Comparison of ENCODE assay signal across 9 cellular contexts in the genomic region with DNA sequence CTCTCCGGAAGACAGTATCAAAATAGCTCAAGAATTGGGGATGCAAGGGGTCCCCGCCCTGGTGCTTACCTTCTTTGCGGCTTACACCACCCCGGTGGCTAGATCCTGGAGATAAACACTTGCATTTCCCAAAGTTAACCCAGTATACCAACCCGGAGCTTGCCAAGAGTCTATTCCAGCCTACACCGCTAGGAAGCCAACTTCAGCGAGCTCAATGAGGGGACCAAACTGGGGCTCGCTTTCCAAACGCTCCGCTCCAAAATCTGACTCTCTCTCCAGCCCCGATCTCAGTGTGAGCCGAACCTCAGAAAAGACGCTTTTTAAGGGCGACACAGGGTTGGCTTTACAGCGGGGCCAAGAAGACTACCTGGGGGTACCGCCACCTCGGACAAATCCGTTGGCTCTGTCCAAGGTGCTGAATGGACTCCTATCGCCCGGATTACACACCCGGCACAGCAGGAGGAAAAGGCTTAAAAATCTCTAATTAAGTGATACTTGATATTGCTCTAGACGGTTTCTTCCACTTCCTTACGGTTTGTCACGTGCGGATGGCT. TPM values are rescaled to one million over a fixed set of nuclear protein-coding genes. Genes with fewer than 3 reads are reported as not detected.
A peak's percentile ranks its signal among the peaks of the same experiment; 100 is the strongest.
DNase-seq lines count a peak whose midpoint lies in the region; ATAC-seq and TF ChIP-seq lines count a peak whose summit lies in the region.
"Had no signal": no experiment of that assay in that cellular context is flagged by ENCODE, and none has a peak within 500 bp of the region (broad histone marks: within the 10 kb centered on the region; RNA-seq: fewer than 3 reads in every experiment).

No MANE protein-coding gene starts in this region.

- ATAC-seq in GM21447 (IDR thresholded peaks at IDR 0.05; ENCODE audit: unreplicated experiment), result no peak

- peaks cover 5% of the 10 kb centered on the region; the same call in 1 of the 2 replicates for H3K4me1 ChIP-seq in HEK293 (ENCODE audit: control insufficient read depth, insufficient read depth, low read length)
- peaks cover 25% of the 10 kb centered on the region for H3K4me1 ChIP-seq in adipocyte (ENCODE audit: control insufficient read depth, insufficient read depth, low read length)

- peaks cover 40% of the 10 kb centered on the region for H3K27me3 ChIP-seq in adipocyte (replicated peaks; ENCODE audit: control insufficient read depth, insufficient read depth, low read length)

- CTCF ChIA-PET in HEK293 (lab: Yijun Ruan, JAX), result interaction anchor here (0.6 to 2.8 kb wide), 5 partner anchors 15 to 209 kb away, joined by 3 to 12 read pairs (median 6); a partner anchor contains a TSS

- H3K4me3 ChIP-seq in AG10803 (ENCODE audit: low read length) (peak overlapping the region; percentile 85), HEK293 (ENCODE audit: low read depth, low read length) (no peak overlapping the region), adipocyte (ENCODE audit: low read length) (no peak overlapping the region)

- POLR2A ChIA-PET in HEK293 (lab: Yijun Ruan, JAX), result interaction anchor here (2.2 kb wide), 1 partner anchor 21 kb away, joined by 9 read pairs; a partner anchor contains a TSS

- no peak overlapping the region for H3K9ac ChIP-seq in adipocyte (ENCODE audit: low read length)

- TF ChIP-seq CTCF in AG10803 (conservative IDR thresholded peaks at IDR 0.05; ENCODE audit: low read length), result peak; percentile 46
- no peak for TF ChIP-seq CTCF in HEK293 (tag by site-specific recombination; IDR thresholded peaks at IDR 0.05)

- intact Hi-C loops in posterior vena cava (cut with DNase I), result loop anchor here in 1 of 2 donors (10.0 kb wide), 1 partner anchor 134 kb away; no protein-coding TSS in a partner anchor

- no peak for DNase-seq in AG10803 (ENCODE audit: low read depth)
- peak; percentile 81 for DNase-seq in adipocyte (ENCODE audit: low read depth)
- peak; percentile 81 for DNase-seq in islet precursor cell
- no peak for DNase-seq in Kasumi-1 (lab: John Stamatoyannopoulos, UW)
- DNase-seq in posterior vena cava (ENCODE audit: low spot score), result no peak
- DNase-seq in cortex of kidney (lab: John Stamatoyannopoulos, UW), result no peak

- H3K36me3 ChIP-seq in HEK293 (ENCODE audit: control insufficient read depth in 2 of 2, insufficient read depth in 1 of 2, low read length in 2 of 2), result no peaks in the 10 kb centered on the region
- H3K36me3 ChIP-seq in adipocyte (ENCODE audit: control insufficient read depth, insufficient read depth, low read length, severe bottlenecking), result no peaks in the 10 kb centered on the region

- H3K9me3 ChIP-seq in HEK293 (ENCODE audit: control insufficient read depth, insufficient read depth, low read depth, low read length) (no peaks in the 10 kb centered on the region), adipocyte (ENCODE audit: control insufficient read depth, low read length) (no peaks in the 10 kb centered on the region)

- no peak overlapping the region for H3K27ac ChIP-seq in HEK293 (ENCODE audit: extremely low read depth, low read depth, low read length)

TF ChIP-seq in HEK293, 187 proteins besides CTCF, POLR2A, EP300 and RAD21:
- TF ChIP-seq, protein P1, sequence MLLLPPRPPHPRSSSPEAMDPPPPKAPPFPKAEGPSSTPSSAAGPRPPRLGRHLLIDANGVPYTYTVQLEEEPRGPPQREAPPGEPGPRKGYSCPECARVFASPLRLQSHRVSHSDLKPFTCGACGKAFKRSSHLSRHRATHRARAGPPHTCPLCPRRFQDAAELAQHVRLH (tag by site-specific recombination; IDR thresholded peaks at IDR 0.05), result no peak
- TF ChIP-seq IKZF3 (tag by site-specific recombination; IDR thresholded peaks at IDR 0.05) (no peak), SP7 (tag by site-specific recombination; IDR thresholded peaks at IDR 0.05) (peak; percentile 61; the same call in 1 of the 2 replicates), BCL11A (tag by site-specific recombination; IDR thresholded peaks at IDR 0.05; ENCODE audit: low read depth) (no peak), GLIS1 (tag by site-specific recombination; IDR thresholded peaks at IDR 0.05) (0 out of 2 replicates have a peak, but pooled peaks have one; percentile 22)
- TF ChIP-seq, protein P2, sequence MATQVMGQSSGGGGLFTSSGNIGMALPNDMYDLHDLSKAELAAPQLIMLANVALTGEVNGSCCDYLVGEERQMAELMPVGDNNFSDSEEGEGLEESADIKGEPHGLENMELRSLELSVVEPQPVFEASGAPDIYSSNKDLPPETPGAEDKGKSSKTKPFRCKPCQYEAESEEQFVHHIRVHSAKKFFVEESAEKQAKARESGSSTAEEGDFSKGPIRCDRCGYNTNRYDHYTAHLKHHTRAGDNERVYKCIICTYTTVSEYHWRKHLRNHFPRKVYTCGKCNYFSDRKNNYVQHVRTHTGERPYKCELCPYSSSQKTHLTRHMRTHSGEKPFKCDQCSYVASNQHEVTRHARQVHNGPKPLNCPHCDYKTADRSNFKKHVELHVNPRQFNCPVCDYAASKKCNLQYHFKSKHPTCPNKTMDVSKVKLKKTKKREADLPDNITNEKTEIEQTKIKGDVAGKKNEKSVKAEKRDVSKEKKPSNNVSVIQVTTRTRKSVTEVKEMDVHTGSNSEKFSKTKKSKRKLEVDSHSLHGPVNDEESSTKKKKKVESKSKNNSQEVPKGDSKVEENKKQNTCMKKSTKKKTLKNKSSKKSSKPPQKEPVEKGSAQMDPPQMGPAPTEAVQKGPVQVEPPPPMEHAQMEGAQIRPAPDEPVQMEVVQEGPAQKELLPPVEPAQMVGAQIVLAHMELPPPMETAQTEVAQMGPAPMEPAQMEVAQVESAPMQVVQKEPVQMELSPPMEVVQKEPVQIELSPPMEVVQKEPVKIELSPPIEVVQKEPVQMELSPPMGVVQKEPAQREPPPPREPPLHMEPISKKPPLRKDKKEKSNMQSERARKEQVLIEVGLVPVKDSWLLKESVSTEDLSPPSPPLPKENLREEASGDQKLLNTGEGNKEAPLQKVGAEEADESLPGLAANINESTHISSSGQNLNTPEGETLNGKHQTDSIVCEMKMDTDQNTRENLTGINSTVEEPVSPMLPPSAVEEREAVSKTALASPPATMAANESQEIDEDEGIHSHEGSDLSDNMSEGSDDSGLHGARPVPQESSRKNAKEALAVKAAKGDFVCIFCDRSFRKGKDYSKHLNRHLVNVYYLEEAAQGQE (tag by site-specific recombination; IDR thresholded peaks at IDR 0.05), result peak; percentile 96
- TF ChIP-seq, protein P3, sequence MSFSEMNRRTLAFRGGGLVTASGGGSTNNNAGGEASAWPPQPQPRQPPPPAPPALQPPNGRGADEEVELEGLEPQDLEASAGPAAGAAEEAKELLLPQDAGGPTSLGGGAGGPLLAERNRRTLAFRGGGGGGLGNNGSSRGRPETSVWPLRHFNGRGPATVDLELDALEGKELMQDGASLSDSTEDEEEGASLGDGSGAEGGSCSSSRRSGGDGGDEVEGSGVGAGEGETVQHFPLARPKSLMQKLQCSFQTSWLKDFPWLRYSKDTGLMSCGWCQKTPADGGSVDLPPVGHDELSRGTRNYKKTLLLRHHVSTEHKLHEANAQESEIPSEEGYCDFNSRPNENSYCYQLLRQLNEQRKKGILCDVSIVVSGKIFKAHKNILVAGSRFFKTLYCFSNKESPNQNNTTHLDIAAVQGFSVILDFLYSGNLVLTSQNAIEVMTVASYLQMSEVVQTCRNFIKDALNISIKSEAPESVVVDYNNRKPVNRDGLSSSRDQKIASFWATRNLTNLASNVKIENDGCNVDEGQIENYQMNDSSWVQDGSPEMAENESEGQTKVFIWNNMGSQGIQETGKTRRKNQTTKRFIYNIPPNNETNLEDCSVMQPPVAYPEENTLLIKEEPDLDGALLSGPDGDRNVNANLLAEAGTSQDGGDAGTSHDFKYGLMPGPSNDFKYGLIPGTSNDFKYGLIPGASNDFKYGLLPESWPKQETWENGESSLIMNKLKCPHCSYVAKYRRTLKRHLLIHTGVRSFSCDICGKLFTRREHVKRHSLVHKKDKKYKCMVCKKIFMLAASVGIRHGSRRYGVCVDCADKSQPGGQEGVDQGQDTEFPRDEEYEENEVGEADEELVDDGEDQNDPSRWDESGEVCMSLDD (tag by site-specific recombination; IDR thresholded peaks at IDR 0.05), result peak; percentile 24; the same call in 1 of the 2 replicates

RNA-seq across cellular contexts. Expression of a gene that starts 20.1 kb away (rescaled TPM):
- 10 to 100 TPM; 12.5 to 35.7 TPM for total RNA-seq in posterior vena cava
- total RNA-seq: T-helper 1 cell treated with Interleukin-12 subunit alpha and Interleukin-12 subunit beta and Interleukin-4 antibody, amounts not matched to agents 30 ng/mL and 1 ng/mL, for 36 hours had no signal

Comparison
In these comparisons a context has a peak if more than half of its experiments do, and no peak if none do; other contexts are left out.
1. DNase-seq: peak in adipocyte (single experiment) and islet precursor cell (single experiment); none in AG10803 (single experiment), Kasumi-1 (0 of 2), posterior vena cava (single experiment) and cortex of kidney (single experiment).